Comparison of ENCODE assay signal across 1 cellular context in the genomic region with DNA sequence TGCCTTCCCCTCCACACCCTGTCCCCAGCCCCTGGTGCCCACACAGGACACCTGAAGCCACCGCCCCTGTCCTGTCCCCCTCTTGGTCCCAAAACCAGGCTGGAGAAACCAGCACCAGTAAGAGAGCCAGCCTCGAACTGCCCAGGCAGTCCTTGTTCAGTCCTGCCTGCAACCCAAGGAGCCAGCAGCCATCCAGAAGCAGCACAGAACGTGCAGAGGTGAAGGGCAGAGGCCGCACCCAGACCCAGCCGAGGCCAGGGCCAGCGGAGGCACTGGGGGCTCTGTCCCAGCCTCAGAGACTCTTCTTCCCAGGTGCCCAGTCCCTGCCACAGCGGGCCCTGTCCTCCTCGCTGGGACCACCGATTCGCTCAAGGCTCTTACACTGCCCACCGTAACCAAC.
TF ChIP-seq lines count a peak whose summit lies in the region.

No MANE protein-coding gene starts in this region.

TF ChIP-seq in WTC11, 78 proteins besides CTCF, POLR2A, EP300 and RAD21 (continued from another document):
- TF ChIP-seq, protein P1, sequence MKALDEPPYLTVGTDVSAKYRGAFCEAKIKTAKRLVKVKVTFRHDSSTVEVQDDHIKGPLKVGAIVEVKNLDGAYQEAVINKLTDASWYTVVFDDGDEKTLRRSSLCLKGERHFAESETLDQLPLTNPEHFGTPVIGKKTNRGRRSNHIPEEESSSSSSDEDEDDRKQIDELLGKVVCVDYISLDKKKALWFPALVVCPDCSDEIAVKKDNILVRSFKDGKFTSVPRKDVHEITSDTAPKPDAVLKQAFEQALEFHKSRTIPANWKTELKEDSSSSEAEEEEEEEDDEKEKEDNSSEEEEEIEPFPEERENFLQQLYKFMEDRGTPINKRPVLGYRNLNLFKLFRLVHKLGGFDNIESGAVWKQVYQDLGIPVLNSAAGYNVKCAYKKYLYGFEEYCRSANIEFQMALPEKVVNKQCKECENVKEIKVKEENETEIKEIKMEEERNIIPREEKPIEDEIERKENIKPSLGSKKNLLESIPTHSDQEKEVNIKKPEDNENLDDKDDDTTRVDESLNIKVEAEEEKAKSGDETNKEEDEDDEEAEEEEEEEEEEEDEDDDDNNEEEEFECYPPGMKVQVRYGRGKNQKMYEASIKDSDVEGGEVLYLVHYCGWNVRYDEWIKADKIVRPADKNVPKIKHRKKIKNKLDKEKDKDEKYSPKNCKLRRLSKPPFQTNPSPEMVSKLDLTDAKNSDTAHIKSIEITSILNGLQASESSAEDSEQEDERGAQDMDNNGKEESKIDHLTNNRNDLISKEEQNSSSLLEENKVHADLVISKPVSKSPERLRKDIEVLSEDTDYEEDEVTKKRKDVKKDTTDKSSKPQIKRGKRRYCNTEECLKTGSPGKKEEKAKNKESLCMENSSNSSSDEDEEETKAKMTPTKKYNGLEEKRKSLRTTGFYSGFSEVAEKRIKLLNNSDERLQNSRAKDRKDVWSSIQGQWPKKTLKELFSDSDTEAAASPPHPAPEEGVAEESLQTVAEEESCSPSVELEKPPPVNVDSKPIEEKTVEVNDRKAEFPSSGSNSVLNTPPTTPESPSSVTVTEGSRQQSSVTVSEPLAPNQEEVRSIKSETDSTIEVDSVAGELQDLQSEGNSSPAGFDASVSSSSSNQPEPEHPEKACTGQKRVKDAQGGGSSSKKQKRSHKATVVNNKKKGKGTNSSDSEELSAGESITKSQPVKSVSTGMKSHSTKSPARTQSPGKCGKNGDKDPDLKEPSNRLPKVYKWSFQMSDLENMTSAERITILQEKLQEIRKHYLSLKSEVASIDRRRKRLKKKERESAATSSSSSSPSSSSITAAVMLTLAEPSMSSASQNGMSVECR (CRISPR knock-in tag; IDR thresholded peaks at IDR 0.05; ENCODE audit: borderline replicate concordance) = no peak
- TF ChIP-seq ATF1 (CRISPR knock-in tag; IDR thresholded peaks at IDR 0.05) = no peak
